1 cellular context compared by ENCODE assay signal in genomic region chr1:43592974-43593683, GRCh38.
TF ChIP-seq lines count a peak whose summit lies in the region.

No MANE protein-coding gene starts in this region.

TF ChIP-seq in K562, 482 proteins besides CTCF, POLR2A, EP300 and RAD21 (continued from another document and continues in another):
- TF ChIP-seq, protein P1, sequence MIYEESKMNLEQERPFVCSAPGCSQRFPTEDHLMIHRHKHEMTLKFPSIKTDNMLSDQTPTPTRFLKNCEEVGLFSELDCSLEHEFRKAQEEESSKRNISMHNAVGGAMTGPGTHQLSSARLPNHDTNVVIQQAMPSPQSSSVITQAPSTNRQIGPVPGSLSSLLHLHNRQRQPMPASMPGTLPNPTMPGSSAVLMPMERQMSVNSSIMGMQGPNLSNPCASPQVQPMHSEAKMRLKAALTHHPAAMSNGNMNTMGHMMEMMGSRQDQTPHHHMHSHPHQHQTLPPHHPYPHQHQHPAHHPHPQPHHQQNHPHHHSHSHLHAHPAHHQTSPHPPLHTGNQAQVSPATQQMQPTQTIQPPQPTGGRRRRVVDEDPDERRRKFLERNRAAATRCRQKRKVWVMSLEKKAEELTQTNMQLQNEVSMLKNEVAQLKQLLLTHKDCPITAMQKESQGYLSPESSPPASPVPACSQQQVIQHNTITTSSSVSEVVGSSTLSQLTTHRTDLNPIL (CRISPR knock-in tag; IDR thresholded peaks at IDR 0.05), result no peak
- TF ChIP-seq GTF2E2 (tag; IDR thresholded peaks at IDR 0.05) (no peak), ATF2 (CRISPR knock-in tag; IDR thresholded peaks at IDR 0.05) (no peak), USF1 (CRISPR knock-in tag; IDR thresholded peaks at IDR 0.05) (peak; percentile 83), TBL1XR1 (IDR thresholded peaks at IDR 0.05; ENCODE audit: low read length in 2 of 2) (no peak), HDAC6 (IDR thresholded peaks at IDR 0.05; ENCODE audit: low read depth, low read length) (no peak), ZNF436 (CRISPR knock-in tag; IDR thresholded peaks at IDR 0.05) (no peak), ZBTB40 (IDR thresholded peaks at IDR 0.05) (no peak), ZBTB40 (CRISPR knock-in tag; IDR thresholded peaks at IDR 0.05) (no peak), ZNF583 (CRISPR knock-in tag; IDR thresholded peaks at IDR 0.05) (no peak), SLC30A9 (CRISPR knock-in tag; IDR thresholded peaks at IDR 0.05) (no peak), HNRNPK (IDR thresholded peaks at IDR 0.05; ENCODE audit: low read depth, low read length, poor library complexity, severe bottlenecking) (no peak), POLR2B (IDR thresholded peaks at IDR 0.05; ENCODE audit: low read depth, partially characterized antibody) (no peak), SPI1 (IDR thresholded peaks at IDR 0.05; ENCODE audit: borderline replicate concordance, low read depth, low read length) (no peak), SMARCB1 (IDR thresholded peaks at IDR 0.05; ENCODE audit: insufficient read length, low read depth) (no peak), RAD51 (IDR thresholded peaks at IDR 0.05; ENCODE audit: borderline replicate concordance, low read depth) (peak; percentile 76), MLX (CRISPR knock-in tag; conservative IDR thresholded peaks at IDR 0.05) (no peak), NBN (IDR thresholded peaks at IDR 0.05; ENCODE audit: low read depth) (no peak), CAMTA2 (CRISPR knock-in tag; conservative IDR thresholded peaks at IDR 0.05) (no peak), BDP1 (IDR thresholded peaks at IDR 0.05; ENCODE audit: insufficient read depth, insufficient read length) (no peak), SRSF3 (IDR thresholded peaks at IDR 0.05; ENCODE audit: insufficient read depth, low read length) (no peak)
- TF ChIP-seq, protein P2, sequence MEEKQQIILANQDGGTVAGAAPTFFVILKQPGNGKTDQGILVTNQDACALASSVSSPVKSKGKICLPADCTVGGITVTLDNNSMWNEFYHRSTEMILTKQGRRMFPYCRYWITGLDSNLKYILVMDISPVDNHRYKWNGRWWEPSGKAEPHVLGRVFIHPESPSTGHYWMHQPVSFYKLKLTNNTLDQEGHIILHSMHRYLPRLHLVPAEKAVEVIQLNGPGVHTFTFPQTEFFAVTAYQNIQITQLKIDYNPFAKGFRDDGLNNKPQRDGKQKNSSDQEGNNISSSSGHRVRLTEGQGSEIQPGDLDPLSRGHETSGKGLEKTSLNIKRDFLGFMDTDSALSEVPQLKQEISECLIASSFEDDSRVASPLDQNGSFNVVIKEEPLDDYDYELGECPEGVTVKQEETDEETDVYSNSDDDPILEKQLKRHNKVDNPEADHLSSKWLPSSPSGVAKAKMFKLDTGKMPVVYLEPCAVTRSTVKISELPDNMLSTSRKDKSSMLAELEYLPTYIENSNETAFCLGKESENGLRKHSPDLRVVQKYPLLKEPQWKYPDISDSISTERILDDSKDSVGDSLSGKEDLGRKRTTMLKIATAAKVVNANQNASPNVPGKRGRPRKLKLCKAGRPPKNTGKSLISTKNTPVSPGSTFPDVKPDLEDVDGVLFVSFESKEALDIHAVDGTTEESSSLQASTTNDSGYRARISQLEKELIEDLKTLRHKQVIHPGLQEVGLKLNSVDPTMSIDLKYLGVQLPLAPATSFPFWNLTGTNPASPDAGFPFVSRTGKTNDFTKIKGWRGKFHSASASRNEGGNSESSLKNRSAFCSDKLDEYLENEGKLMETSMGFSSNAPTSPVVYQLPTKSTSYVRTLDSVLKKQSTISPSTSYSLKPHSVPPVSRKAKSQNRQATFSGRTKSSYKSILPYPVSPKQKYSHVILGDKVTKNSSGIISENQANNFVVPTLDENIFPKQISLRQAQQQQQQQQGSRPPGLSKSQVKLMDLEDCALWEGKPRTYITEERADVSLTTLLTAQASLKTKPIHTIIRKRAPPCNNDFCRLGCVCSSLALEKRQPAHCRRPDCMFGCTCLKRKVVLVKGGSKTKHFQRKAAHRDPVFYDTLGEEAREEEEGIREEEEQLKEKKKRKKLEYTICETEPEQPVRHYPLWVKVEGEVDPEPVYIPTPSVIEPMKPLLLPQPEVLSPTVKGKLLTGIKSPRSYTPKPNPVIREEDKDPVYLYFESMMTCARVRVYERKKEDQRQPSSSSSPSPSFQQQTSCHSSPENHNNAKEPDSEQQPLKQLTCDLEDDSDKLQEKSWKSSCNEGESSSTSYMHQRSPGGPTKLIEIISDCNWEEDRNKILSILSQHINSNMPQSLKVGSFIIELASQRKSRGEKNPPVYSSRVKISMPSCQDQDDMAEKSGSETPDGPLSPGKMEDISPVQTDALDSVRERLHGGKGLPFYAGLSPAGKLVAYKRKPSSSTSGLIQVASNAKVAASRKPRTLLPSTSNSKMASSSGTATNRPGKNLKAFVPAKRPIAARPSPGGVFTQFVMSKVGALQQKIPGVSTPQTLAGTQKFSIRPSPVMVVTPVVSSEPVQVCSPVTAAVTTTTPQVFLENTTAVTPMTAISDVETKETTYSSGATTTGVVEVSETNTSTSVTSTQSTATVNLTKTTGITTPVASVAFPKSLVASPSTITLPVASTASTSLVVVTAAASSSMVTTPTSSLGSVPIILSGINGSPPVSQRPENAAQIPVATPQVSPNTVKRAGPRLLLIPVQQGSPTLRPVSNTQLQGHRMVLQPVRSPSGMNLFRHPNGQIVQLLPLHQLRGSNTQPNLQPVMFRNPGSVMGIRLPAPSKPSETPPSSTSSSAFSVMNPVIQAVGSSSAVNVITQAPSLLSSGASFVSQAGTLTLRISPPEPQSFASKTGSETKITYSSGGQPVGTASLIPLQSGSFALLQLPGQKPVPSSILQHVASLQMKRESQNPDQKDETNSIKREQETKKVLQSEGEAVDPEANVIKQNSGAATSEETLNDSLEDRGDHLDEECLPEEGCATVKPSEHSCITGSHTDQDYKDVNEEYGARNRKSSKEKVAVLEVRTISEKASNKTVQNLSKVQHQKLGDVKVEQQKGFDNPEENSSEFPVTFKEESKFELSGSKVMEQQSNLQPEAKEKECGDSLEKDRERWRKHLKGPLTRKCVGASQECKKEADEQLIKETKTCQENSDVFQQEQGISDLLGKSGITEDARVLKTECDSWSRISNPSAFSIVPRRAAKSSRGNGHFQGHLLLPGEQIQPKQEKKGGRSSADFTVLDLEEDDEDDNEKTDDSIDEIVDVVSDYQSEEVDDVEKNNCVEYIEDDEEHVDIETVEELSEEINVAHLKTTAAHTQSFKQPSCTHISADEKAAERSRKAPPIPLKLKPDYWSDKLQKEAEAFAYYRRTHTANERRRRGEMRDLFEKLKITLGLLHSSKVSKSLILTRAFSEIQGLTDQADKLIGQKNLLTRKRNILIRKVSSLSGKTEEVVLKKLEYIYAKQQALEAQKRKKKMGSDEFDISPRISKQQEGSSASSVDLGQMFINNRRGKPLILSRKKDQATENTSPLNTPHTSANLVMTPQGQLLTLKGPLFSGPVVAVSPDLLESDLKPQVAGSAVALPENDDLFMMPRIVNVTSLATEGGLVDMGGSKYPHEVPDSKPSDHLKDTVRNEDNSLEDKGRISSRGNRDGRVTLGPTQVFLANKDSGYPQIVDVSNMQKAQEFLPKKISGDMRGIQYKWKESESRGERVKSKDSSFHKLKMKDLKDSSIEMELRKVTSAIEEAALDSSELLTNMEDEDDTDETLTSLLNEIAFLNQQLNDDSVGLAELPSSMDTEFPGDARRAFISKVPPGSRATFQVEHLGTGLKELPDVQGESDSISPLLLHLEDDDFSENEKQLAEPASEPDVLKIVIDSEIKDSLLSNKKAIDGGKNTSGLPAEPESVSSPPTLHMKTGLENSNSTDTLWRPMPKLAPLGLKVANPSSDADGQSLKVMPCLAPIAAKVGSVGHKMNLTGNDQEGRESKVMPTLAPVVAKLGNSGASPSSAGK (IDR thresholded peaks at IDR 0.05), result peak; percentile 43; the same call in 1 of the 2 replicates
- TF ChIP-seq, protein P3, sequence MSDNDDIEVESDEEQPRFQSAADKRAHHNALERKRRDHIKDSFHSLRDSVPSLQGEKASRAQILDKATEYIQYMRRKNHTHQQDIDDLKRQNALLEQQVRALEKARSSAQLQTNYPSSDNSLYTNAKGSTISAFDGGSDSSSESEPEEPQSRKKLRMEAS (CRISPR knock-in tag; IDR thresholded peaks at IDR 0.05), result peak; percentile 75
- TF ChIP-seq, protein P4, sequence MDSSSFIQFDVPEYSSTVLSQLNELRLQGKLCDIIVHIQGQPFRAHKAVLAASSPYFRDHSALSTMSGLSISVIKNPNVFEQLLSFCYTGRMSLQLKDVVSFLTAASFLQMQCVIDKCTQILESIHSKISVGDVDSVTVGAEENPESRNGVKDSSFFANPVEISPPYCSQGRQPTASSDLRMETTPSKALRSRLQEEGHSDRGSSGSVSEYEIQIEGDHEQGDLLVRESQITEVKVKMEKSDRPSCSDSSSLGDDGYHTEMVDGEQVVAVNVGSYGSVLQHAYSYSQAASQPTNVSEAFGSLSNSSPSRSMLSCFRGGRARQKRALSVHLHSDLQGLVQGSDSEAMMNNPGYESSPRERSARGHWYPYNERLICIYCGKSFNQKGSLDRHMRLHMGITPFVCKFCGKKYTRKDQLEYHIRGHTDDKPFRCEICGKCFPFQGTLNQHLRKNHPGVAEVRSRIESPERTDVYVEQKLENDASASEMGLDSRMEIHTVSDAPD (CRISPR knock-in tag; IDR thresholded peaks at IDR 0.05), result no peak
- TF ChIP-seq, protein P5, sequence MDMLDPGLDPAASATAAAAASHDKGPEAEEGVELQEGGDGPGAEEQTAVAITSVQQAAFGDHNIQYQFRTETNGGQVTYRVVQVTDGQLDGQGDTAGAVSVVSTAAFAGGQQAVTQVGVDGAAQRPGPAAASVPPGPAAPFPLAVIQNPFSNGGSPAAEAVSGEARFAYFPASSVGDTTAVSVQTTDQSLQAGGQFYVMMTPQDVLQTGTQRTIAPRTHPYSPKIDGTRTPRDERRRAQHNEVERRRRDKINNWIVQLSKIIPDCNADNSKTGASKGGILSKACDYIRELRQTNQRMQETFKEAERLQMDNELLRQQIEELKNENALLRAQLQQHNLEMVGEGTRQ (CRISPR knock-in tag; IDR thresholded peaks at IDR 0.05), result peak; percentile 55
